ENCODE assay signal across 1 cellular context in the genomic region with DNA sequence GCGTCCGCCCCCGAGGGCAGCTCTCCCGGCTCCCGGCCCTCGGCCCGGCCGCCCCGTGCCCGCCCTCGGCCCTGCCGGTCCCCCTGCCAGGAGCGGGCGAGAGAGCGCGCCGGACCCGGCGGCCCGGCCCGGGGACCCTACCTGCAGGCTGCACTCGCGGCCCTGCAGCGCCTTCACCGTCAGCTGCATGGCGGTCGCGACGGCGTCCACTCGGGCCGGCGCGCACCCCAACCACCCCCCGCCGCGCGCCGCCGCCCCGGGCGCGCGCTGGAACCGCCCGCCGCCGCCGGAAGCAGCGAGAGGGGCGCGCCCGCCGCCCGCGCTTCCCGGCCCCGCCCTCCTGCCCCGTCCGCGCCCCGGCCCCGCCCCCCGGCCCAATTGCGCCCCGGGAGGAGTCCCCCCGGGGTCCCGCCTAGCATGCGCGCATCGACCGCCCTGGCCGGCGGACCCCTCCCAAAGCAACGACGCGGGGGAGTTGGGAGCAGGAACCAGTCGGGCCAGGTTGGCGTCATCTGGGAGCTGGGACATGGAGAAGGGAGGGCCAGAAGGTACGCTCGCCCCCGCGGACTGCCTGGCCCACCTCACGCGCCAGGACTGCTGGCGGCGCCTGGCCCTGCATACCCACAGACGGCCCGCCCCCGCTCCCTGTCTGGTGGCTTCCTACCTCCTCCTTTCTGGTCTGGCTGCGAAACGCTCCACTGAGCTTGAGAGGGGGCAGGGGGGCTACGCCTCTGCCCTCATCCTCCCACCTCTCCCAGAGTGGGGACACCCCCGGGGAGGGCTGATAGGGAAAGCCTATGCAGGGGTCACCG.
TF ChIP-seq lines count a peak whose summit lies in the region.

A gene (minus strand): TSS at position 220 of the 812 bp plus-strand sequence. CDS start 31 bp downstream, at position 189.

TF ChIP-seq in K562, 482 proteins besides CTCF, POLR2A, EP300 and RAD21 (continued from another document and continues in another):
- TF ChIP-seq, protein P1, sequence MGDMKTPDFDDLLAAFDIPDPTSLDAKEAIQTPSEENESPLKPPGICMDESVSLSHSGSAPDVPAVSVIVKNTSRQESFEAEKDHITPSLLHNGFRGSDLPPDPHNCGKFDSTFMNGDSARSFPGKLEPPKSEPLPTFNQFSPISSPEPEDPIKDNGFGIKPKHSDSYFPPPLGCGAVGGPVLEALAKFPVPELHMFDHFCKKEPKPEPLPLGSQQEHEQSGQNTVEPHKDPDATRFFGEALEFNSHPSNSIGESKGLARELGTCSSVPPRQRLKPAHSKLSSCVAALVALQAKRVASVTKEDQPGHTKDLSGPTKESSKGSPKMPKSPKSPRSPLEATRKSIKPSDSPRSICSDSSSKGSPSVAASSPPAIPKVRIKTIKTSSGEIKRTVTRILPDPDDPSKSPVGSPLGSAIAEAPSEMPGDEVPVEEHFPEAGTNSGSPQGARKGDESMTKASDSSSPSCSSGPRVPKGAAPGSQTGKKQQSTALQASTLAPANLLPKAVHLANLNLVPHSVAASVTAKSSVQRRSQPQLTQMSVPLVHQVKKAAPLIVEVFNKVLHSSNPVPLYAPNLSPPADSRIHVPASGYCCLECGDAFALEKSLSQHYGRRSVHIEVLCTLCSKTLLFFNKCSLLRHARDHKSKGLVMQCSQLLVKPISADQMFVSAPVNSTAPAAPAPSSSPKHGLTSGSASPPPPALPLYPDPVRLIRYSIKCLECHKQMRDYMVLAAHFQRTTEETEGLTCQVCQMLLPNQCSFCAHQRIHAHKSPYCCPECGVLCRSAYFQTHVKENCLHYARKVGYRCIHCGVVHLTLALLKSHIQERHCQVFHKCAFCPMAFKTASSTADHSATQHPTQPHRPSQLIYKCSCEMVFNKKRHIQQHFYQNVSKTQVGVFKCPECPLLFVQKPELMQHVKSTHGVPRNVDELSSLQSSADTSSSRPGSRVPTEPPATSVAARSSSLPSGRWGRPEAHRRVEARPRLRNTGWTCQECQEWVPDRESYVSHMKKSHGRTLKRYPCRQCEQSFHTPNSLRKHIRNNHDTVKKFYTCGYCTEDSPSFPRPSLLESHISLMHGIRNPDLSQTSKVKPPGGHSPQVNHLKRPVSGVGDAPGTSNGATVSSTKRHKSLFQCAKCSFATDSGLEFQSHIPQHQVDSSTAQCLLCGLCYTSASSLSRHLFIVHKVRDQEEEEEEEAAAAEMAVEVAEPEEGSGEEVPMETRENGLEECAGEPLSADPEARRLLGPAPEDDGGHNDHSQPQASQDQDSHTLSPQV (IDR thresholded peaks at IDR 0.05) = no peak; the same call in 1 of the 2 replicates
- no peak for TF ChIP-seq KLF16 (IDR thresholded peaks at IDR 0.05)
- TF ChIP-seq NFATC3 (IDR thresholded peaks at IDR 0.05) = no peak
- TF ChIP-seq ZNF239 (CRISPR knock-in tag; IDR thresholded peaks at IDR 0.05) = no peak
- TF ChIP-seq, protein P2, sequence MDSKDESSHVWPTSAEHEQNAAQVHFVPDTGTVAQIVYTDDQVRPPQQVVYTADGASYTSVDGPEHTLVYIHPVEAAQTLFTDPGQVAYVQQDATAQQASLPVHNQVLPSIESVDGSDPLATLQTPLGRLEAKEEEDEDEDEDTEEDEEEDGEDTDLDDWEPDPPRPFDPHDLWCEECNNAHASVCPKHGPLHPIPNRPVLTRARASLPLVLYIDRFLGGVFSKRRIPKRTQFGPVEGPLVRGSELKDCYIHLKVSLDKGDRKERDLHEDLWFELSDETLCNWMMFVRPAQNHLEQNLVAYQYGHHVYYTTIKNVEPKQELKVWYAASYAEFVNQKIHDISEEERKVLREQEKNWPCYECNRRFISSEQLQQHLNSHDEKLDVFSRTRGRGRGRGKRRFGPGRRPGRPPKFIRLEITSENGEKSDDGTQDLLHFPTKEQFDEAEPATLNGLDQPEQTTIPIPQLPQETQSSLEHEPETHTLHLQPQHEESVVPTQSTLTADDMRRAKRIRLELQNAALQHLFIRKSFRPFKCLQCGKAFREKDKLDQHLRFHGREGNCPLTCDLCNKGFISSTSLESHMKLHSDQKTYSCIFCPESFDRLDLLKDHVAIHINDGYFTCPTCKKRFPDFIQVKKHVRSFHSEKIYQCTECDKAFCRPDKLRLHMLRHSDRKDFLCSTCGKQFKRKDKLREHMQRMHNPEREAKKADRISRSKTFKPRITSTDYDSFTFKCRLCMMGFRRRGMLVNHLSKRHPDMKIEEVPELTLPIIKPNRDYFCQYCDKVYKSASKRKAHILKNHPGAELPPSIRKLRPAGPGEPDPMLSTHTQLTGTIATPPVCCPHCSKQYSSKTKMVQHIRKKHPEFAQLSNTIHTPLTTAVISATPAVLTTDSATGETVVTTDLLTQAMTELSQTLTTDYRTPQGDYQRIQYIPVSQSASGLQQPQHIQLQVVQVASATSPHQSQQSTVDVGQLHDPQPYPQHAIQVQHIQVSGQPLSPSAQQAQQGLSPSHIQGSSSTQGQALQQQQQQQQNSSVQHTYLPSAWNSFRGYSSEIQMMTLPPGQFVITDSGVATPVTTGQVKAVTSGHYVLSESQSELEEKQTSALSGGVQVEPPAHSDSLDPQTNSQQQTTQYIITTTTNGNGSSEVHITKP (IDR thresholded peaks at IDR 0.05; ENCODE audit: partially characterized antibody) = peak; percentile 39
- TF ChIP-seq, protein P3, sequence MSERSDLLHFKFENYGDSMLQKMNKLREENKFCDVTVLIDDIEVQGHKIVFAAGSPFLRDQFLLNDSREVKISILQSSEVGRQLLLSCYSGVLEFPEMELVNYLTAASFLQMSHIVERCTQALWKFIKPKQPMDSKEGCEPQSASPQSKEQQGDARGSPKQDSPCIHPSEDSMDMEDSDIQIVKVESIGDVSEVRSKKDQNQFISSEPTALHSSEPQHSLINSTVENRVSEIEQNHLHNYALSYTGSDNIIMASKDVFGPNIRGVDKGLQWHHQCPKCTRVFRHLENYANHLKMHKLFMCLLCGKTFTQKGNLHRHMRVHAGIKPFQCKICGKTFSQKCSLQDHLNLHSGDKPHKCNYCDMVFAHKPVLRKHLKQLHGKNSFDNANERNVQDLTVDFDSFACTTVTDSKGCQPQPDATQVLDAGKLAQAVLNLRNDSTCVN (CRISPR knock-in tag; IDR thresholded peaks at IDR 0.05) = no peak
- TF ChIP-seq, protein P4, sequence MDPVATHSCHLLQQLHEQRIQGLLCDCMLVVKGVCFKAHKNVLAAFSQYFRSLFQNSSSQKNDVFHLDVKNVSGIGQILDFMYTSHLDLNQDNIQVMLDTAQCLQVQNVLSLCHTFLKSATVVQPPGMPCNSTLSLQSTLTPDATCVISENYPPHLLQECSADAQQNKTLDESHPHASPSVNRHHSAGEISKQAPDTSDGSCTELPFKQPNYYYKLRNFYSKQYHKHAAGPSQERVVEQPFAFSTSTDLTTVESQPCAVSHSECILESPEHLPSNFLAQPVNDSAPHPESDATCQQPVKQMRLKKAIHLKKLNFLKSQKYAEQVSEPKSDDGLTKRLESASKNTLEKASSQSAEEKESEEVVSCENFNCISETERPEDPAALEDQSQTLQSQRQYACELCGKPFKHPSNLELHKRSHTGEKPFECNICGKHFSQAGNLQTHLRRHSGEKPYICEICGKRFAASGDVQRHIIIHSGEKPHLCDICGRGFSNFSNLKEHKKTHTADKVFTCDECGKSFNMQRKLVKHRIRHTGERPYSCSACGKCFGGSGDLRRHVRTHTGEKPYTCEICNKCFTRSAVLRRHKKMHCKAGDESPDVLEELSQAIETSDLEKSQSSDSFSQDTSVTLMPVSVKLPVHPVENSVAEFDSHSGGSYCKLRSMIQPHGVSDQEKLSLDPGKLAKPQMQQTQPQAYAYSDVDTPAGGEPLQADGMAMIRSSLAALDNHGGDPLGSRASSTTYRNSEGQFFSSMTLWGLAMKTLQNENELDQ (CRISPR knock-in tag; IDR thresholded peaks at IDR 0.05; ENCODE audit: borderline replicate concordance) = no peak
- TF ChIP-seq ZNF146 (CRISPR knock-in tag; IDR thresholded peaks at IDR 0.05; ENCODE audit: unreplicated experiment) = no peak
- TF ChIP-seq SUPT5H (IDR thresholded peaks at IDR 0.05) = peak; percentile 42; the same call in 1 of the 2 replicates
- TF ChIP-seq PHB2 (IDR thresholded peaks at IDR 0.05; ENCODE audit: low read depth) = no peak
- no peak for TF ChIP-seq GTF2E2 (tag; IDR thresholded peaks at IDR 0.05)
- no peak for TF ChIP-seq ATF1 (CRISPR knock-in tag; IDR thresholded peaks at IDR 0.05)
- no peak for TF ChIP-seq ATF1 (tag; IDR thresholded peaks at IDR 0.05)
- TF ChIP-seq ELF4 (CRISPR knock-in tag; IDR thresholded peaks at IDR 0.05) = 0 out of 2 replicates have a peak, but pooled peaks have one; percentile 41
- TF ChIP-seq SMC3 (conservative IDR thresholded peaks at IDR 0.05; ENCODE audit: insufficient read depth, low read depth, low read length) = no peak
- TF ChIP-seq ZC3H11A (IDR thresholded peaks at IDR 0.05; ENCODE audit: low read depth, low read length) = no peak
- TF ChIP-seq, protein P5, sequence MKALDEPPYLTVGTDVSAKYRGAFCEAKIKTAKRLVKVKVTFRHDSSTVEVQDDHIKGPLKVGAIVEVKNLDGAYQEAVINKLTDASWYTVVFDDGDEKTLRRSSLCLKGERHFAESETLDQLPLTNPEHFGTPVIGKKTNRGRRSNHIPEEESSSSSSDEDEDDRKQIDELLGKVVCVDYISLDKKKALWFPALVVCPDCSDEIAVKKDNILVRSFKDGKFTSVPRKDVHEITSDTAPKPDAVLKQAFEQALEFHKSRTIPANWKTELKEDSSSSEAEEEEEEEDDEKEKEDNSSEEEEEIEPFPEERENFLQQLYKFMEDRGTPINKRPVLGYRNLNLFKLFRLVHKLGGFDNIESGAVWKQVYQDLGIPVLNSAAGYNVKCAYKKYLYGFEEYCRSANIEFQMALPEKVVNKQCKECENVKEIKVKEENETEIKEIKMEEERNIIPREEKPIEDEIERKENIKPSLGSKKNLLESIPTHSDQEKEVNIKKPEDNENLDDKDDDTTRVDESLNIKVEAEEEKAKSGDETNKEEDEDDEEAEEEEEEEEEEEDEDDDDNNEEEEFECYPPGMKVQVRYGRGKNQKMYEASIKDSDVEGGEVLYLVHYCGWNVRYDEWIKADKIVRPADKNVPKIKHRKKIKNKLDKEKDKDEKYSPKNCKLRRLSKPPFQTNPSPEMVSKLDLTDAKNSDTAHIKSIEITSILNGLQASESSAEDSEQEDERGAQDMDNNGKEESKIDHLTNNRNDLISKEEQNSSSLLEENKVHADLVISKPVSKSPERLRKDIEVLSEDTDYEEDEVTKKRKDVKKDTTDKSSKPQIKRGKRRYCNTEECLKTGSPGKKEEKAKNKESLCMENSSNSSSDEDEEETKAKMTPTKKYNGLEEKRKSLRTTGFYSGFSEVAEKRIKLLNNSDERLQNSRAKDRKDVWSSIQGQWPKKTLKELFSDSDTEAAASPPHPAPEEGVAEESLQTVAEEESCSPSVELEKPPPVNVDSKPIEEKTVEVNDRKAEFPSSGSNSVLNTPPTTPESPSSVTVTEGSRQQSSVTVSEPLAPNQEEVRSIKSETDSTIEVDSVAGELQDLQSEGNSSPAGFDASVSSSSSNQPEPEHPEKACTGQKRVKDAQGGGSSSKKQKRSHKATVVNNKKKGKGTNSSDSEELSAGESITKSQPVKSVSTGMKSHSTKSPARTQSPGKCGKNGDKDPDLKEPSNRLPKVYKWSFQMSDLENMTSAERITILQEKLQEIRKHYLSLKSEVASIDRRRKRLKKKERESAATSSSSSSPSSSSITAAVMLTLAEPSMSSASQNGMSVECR (CRISPR knock-in tag; IDR thresholded peaks at IDR 0.05) = no peak
- TF ChIP-seq, protein P6, sequence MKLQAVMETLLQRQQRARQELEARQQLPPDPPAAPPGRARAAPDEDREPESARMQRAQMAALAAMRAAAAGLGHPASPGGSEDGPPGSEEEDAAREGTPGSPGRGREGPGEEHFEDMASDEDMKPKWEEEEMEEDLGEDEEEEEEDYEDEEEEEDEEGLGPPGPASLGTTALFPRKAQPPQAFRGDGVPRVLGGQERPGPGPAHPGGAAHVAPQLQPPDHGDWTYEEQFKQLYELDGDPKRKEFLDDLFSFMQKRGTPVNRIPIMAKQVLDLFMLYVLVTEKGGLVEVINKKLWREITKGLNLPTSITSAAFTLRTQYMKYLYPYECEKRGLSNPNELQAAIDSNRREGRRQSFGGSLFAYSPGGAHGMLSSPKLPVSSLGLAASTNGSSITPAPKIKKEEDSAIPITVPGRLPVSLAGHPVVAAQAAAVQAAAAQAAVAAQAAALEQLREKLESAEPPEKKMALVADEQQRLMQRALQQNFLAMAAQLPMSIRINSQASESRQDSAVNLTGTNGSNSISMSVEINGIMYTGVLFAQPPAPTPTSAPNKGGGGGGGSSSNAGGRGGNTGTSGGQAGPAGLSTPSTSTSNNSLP (IDR thresholded peaks at IDR 0.05; ENCODE audit: borderline replicate concordance, low read depth, low read length) = no peak
- no peak for TF ChIP-seq BDP1 (IDR thresholded peaks at IDR 0.05; ENCODE audit: insufficient read depth, insufficient read length)
- no peak for TF ChIP-seq ETV6 (IDR thresholded peaks at IDR 0.05; ENCODE audit: borderline replicate concordance in 1 of 2, low read depth in 2 of 2, low read length in 1 of 2)
- no peak for TF ChIP-seq ETV6 (CRISPR knock-in tag; IDR thresholded peaks at IDR 0.05; ENCODE audit: borderline replicate concordance)
- TF ChIP-seq ZNF23 (CRISPR knock-in tag; IDR thresholded peaks at IDR 0.05) = no peak
- no peak for TF ChIP-seq CBX2 (IDR thresholded peaks at IDR 0.05; ENCODE audit: insufficient read depth, low read length, poor library complexity, severe bottlenecking)
- TF ChIP-seq RBBP5 (IDR thresholded peaks at IDR 0.05; ENCODE audit: borderline replicate concordance, insufficient read depth, low read length, poor library complexity, severe bottlenecking) = no peak
- TF ChIP-seq, protein P7, sequence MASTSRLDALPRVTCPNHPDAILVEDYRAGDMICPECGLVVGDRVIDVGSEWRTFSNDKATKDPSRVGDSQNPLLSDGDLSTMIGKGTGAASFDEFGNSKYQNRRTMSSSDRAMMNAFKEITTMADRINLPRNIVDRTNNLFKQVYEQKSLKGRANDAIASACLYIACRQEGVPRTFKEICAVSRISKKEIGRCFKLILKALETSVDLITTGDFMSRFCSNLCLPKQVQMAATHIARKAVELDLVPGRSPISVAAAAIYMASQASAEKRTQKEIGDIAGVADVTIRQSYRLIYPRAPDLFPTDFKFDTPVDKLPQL (IDR thresholded peaks at IDR 0.05; ENCODE audit: extremely low read depth, insufficient read length) = no peak
- no peak for TF ChIP-seq ZNF282 (CRISPR knock-in tag; IDR thresholded peaks at IDR 0.05)
- TF ChIP-seq, protein P8, sequence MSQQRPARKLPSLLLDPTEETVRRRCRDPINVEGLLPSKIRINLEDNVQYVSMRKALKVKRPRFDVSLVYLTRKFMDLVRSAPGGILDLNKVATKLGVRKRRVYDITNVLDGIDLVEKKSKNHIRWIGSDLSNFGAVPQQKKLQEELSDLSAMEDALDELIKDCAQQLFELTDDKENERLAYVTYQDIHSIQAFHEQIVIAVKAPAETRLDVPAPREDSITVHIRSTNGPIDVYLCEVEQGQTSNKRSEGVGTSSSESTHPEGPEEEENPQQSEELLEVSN (IDR thresholded peaks at IDR 0.05; ENCODE audit: borderline replicate concordance in 1 of 2, extremely low read depth in 1 of 2, insufficient read depth in 1 of 2, insufficient read length in 1 of 2, low read depth in 1 of 2, low read length in 1 of 2, poor library complexity in 1 of 2, severe bottlenecking in 1 of 2) = no peak
